Comparison of ENCODE assay signal across 25 cellular contexts in the genomic region with DNA sequence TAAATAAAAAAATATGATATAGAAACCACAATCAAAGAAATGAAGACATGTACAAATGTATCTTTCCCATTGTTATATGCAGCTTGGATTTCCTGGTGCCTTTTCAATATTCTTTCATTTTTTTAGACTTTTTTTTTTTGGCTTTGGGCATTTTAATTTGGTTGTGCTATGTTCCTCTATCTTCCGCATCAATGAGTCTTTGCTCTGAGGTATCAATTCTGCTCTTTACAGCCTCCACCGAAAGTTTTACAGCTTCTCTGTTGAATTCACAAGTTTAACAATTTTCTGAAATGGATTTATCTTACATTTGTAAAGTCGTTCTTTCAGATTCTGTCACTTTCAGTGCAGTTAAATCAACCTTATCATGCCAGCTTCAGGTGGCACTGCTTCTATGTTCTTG.
"Had no signal": no experiment of that assay in that cellular context is flagged by ENCODE, and none has a peak within 500 bp of the region (broad histone marks: within the 10 kb centered on the region; RNA-seq: fewer than 3 reads in every experiment).

No MANE protein-coding gene starts in this region.

- H3K4me1 Mint-ChIP-seq: nephron progenitor cell had no signal

- H3K4me3 Mint-ChIP-seq: dendritic cell treated with granulocyte-macrophage colony-stimulating factor and Interleukin-4, amounts not matched to agents 40 ng/mL and 50 ng/mL, for 4 days; endodermal cell; mesothelial cell of epicardium; naive thymus-derived CD4-positive, alpha-beta T cell; nephron progenitor cell; type B pancreatic cell had no signal

- ATAC-seq: esophagus mucosa; foreskin keratinocyte; gastroesophageal sphincter; heart left ventricle; left lobe of liver; mucosa of descending colon; naive thymus-derived CD4-positive, alpha-beta T cell; sciatic nerve; stimulated activated naive CD8-positive, alpha-beta T cell treated with anti-CD3 and anti-CD28 coated beads, Interleukin-15, Interleukin-2, amounts not matched to agents 100 U/mL and 50 U/mL, for 24 hours had no signal

- DNase-seq: effector CD8-positive, alpha-beta T cell; endodermal cell; foreskin keratinocyte; heart left ventricle; kidney; mesenchymal stem cell; mucosa of descending colon; naive thymus-derived CD4-positive, alpha-beta T cell; nephron progenitor cell; nucleus accumbens; stimulated activated CD4-positive, alpha-beta T cell treated with anti-CD3 and anti-CD28 coated beads, Interleukin-12 subunit alpha, Interleukin-12 subunit beta, amount 100 ng/mL, for 4 hours; stimulated activated CD4-positive, alpha-beta T cell treated with anti-CD3 and anti-CD28 coated beads, Interleukin-1b, Interleukin-23, amount 100 ng/mL, for 48 hours; stimulated activated CD4-positive, alpha-beta T cell treated with anti-CD3 and anti-CD28 coated beads, Interleukin-4, amount 100 ng/mL, for 1 hour; stimulated activated CD8-positive, alpha-beta memory T cell treated with anti-CD3 and anti-CD28 coated beads, Interleukin-4, amount 100 ng/mL, for 48 hours; stimulated activated naive CD8-positive, alpha-beta T cell treated with anti-CD3 and anti-CD28 coated beads, Interleukin-15, Interleukin-2, amounts not matched to agents 100 U/mL and 50 U/mL, for 24 hours; substantia nigra; testis; tibial artery had no signal

- H3K27ac Mint-ChIP-seq: dendritic cell treated with granulocyte-macrophage colony-stimulating factor and Interleukin-4, amounts not matched to agents 40 ng/mL and 50 ng/mL, for 4 days; endodermal cell; mesothelial cell of epicardium; nephron progenitor cell; type B pancreatic cell had no signal

- H3K27me3 Mint-ChIP-seq: dendritic cell treated with granulocyte-macrophage colony-stimulating factor and Interleukin-4, amounts not matched to agents 40 ng/mL and 50 ng/mL, for 4 days; naive thymus-derived CD4-positive, alpha-beta T cell; type B pancreatic cell had no signal

- FAIRE-seq: kidney had no signal
